8 cellular contexts compared by ENCODE assay signal in genomic region chr3:51718547-51719412, GRCh38. TPM values are rescaled to one million over a fixed set of nuclear protein-coding genes. Genes with fewer than 3 reads are reported as not detected.
DNase-seq lines count a peak whose midpoint lies in the region; ATAC-seq, FAIRE-seq and TF ChIP-seq lines count a peak whose summit lies in the region.

No MANE protein-coding gene starts in this region.

- no peaks in the 10 kb centered on the region for H3K9me3 ChIP-seq in BLaER1

- H3K36me3 Mint-ChIP-seq in stimulated activated effector memory CD8-positive, alpha-beta T cell treated with anti-CD3 and anti-CD28 coated beads, Interleukin-12 subunit alpha, Interleukin-12 subunit beta, amount 100 ng/mL, for 72 hours: no peaks in the 10 kb centered on the region
- no peaks in the 10 kb centered on the region for H3K36me3 Mint-ChIP-seq in mesothelial cell of epicardium

- H3K27me3 ChIP-seq in BLaER1 (no peaks in the 10 kb centered on the region), bronchial epithelial cell (ENCODE audit: control insufficient read depth, insufficient read depth, low read length) (no peaks in the 10 kb centered on the region)

- H3K4me1 ChIP-seq in BLaER1: peaks cover 46% of the 10 kb centered on the region

- ATAC-seq in GM19023 (IDR thresholded peaks at IDR 0.05; ENCODE audit: unreplicated experiment) (peak; percentile 51), SK-N-SH treated with all-trans-retinoic acid at 6 μM for 48 hours (peak; percentile 98)
- peak; percentile 93 for ATAC-seq in stimulated activated effector memory CD8-positive, alpha-beta T cell treated with anti-CD3 and anti-CD28 coated beads, Interleukin-12 subunit alpha, Interleukin-12 subunit beta, amount 100 ng/mL, for 72 hours

- no peak overlapping the region for H3K27ac ChIP-seq in BLaER1

- TF ChIP-seq CTCF in bronchial epithelial cell (IDR thresholded peaks at IDR 0.05; ENCODE audit: insufficient read depth, low read length, severe bottlenecking) (peak; percentile 95), mesothelial cell of epicardium (IDR thresholded peaks at IDR 0.05; ENCODE audit: unreplicated experiment) (no peak)

- H3K36me3 ChIP-seq in BLaER1 (no peaks in the 10 kb centered on the region), bronchial epithelial cell (ENCODE audit: control insufficient read depth, insufficient read depth, low read length) (no peaks in the 10 kb centered on the region)

- DNase-seq in NAMALWA (ENCODE audit: low spot score) (peak; percentile 58), bronchial epithelial cell (ENCODE audit: low read depth) (peak; percentile 55), kidney tubule cell (ENCODE audit: low spot score) (peak; percentile 80), mesothelial cell of epicardium (ENCODE audit: low spot score in 2 of 2, unreplicated experiment in 2 of 2) (no peak)
- DNase-seq in stimulated activated effector memory CD8-positive, alpha-beta T cell treated with anti-CD3 and anti-CD28 coated beads, Interleukin-12 subunit alpha, Interleukin-12 subunit beta, amount 100 ng/mL, for 72 hours (ENCODE audit: low spot score in 2 of 2): peak; percentile 65 to 87

- no peaks in the 10 kb centered on the region for H4K20me1 ChIP-seq in BLaER1

- no peak for FAIRE-seq in bronchial epithelial cell (lab: Jason Lieb, UNC)

- H3K4me2 ChIP-seq in BLaER1: peak overlapping the region; percentile 36

- 0 out of 2 replicates have a peak overlapping the region, but pooled peaks have one; percentile 29 for H3K9ac ChIP-seq in BLaER1

- H3K27ac Mint-ChIP-seq in stimulated activated effector memory CD8-positive, alpha-beta T cell treated with anti-CD3 and anti-CD28 coated beads, Interleukin-12 subunit alpha, Interleukin-12 subunit beta, amount 100 ng/mL, for 72 hours: peak overlapping the region; percentile 16
- no peak overlapping the region for H3K27ac Mint-ChIP-seq in mesothelial cell of epicardium

- H3K27me3 Mint-ChIP-seq in mesothelial cell of epicardium (ENCODE audit: low read depth): peaks cover 26% of the 10 kb centered on the region

- no peak overlapping the region for H3K4me3 Mint-ChIP-seq in stimulated activated effector memory CD8-positive, alpha-beta T cell treated with anti-CD3 and anti-CD28 coated beads, Interleukin-12 subunit alpha, Interleukin-12 subunit beta, amount 100 ng/mL, for 72 hours
- no peak overlapping the region for H3K4me3 Mint-ChIP-seq in mesothelial cell of epicardium

- H3K4me3 ChIP-seq in BLaER1 (no peak overlapping the region), bronchial epithelial cell (ENCODE audit: low read depth, low read length) (no peak overlapping the region)

- peaks cover 31% of the 10 kb centered on the region for H3K4me1 Mint-ChIP-seq in stimulated activated effector memory CD8-positive, alpha-beta T cell treated with anti-CD3 and anti-CD28 coated beads, Interleukin-12 subunit alpha, Interleukin-12 subunit beta, amount 100 ng/mL, for 72 hours
- no peaks in the 10 kb centered on the region for H3K4me1 Mint-ChIP-seq in mesothelial cell of epicardium

- H3K9me3 Mint-ChIP-seq in stimulated activated effector memory CD8-positive, alpha-beta T cell treated with anti-CD3 and anti-CD28 coated beads, Interleukin-12 subunit alpha, Interleukin-12 subunit beta, amount 100 ng/mL, for 72 hours: no peaks in the 10 kb centered on the region
- H3K9me3 Mint-ChIP-seq in mesothelial cell of epicardium: no peaks in the 10 kb centered on the region

TF ChIP-seq in SK-N-SH treated with all-trans-retinoic acid at 6 μM for 48 hours, 23 proteins besides CTCF, POLR2A, EP300 and RAD21:
- TF ChIP-seq RARB (CRISPR knock-in tag; IDR thresholded peaks at IDR 0.05) (no peak), POU6F1 (CRISPR knock-in tag; IDR thresholded peaks at IDR 0.05; ENCODE audit: borderline replicate concordance, low read depth) (no peak), ZFP30 (CRISPR knock-in tag; IDR thresholded peaks at IDR 0.05) (no peak), TSHZ2 (CRISPR knock-in tag; IDR thresholded peaks at IDR 0.05) (no peak), ZNF8 (CRISPR knock-in tag; IDR thresholded peaks at IDR 0.05) (no peak), ESRRG (CRISPR knock-in tag; IDR thresholded peaks at IDR 0.05) (no peak), ZNF70 (CRISPR knock-in tag; IDR thresholded peaks at IDR 0.05) (no peak), ZFP3 (CRISPR knock-in tag; IDR thresholded peaks at IDR 0.05) (no peak), PPARA (CRISPR knock-in tag; IDR thresholded peaks at IDR 0.05; ENCODE audit: borderline replicate concordance) (no peak), PATZ1 (CRISPR knock-in tag; IDR thresholded peaks at IDR 0.05; ENCODE audit: borderline replicate concordance) (no peak), TOX (CRISPR knock-in tag; IDR thresholded peaks at IDR 0.05; ENCODE audit: borderline replicate concordance) (no peak), OSR1 (CRISPR knock-in tag; IDR thresholded peaks at IDR 0.05) (no peak)

RNA-seq across cellular contexts. Expression of gene GRM2, which starts 11.9 kb away (rescaled TPM):
- under 0.01 TPM in 2 replicates for total RNA-seq in bronchial epithelial cell
- total RNA-seq in mesothelial cell of epicardium: 0.66 to 1.0 TPM (median 0.98 TPM) in 3 replicates

RNA-seq across cellular contexts. Expression of gene TEX264, which starts 47.7 kb away (rescaled TPM):
- 36.1 and 52.9 TPM in 2 replicates for total RNA-seq in bronchial epithelial cell
- 37.8 to 39.7 TPM (median 38.6 TPM) in 3 replicates for total RNA-seq in mesothelial cell of epicardium

Comparison
In these comparisons a context has a peak if more than half of its experiments do, and no peak if none do; other contexts are left out.
1. DNase-seq: peak in NAMALWA (single experiment), bronchial epithelial cell (single experiment), kidney tubule cell (single experiment) and stimulated activated effector memory CD8-positive, alpha-beta T cell treated with anti-CD3 and anti-CD28 coated beads, Interleukin-12 subunit alpha, Interleukin-12 subunit beta, amount 100 ng/mL, for 72 hours (2 of 2); none in mesothelial cell of epicardium (0 of 2).
2. Peak in every context shown above with its lines, with median percentiles within 50 percentile points of each other: ATAC-seq.